In genomic region chr12:112115259-112116045, GRCh38 we compare ENCODE assay signal across 25 cellular contexts. TPM values are rescaled to one million over a fixed set of nuclear protein-coding genes. Genes with fewer than 3 reads are reported as not detected.
DNase-seq lines count a peak whose midpoint lies in the region; TF ChIP-seq lines count a peak whose summit lies in the region.
"Had no signal": no experiment of that assay in that cellular context is flagged by ENCODE, and none has a peak within 500 bp of the region (broad histone marks: within the 10 kb centered on the region; RNA-seq: fewer than 3 reads in every experiment).

No MANE protein-coding gene starts in this region.

- H3K9ac ChIP-seq in H9 (ENCODE audit: extremely low read depth, insufficient read length, low read length), result no peak overlapping the region
- H3K9ac ChIP-seq: parathyroid adenoma had no signal

- no peaks in the 10 kb centered on the region for H3K27me3 Mint-ChIP-seq in H9 (ENCODE audit: low read depth)
- no peaks in the 10 kb centered on the region for H3K27me3 Mint-ChIP-seq in nephron (ENCODE audit: low read depth)
- peaks cover 2% of the 10 kb centered on the region for H3K27me3 Mint-ChIP-seq in activated CD4-positive, alpha-beta T cell treated with anti-CD3 and anti-CD28 coated beads, Interleukin-2, amount 10 ng/mL, durations not matched to agents 24 days and 14 days
- H3K27me3 Mint-ChIP-seq: activated naive CD8-positive, alpha-beta T cell treated with anti-CD3 and anti-CD28 coated beads, Interleukin-2, amount 50 U/mL, for 24 hours had no signal

- no peak overlapping the region for H3K4me3 ChIP-seq in A673 (ENCODE audit: low read depth, low read length, poor library complexity, severe bottlenecking)
- no peak overlapping the region for H3K4me3 ChIP-seq in dorsolateral prefrontal cortex
- H3K4me3 ChIP-seq: mucosa of descending colon had no signal

- no peak overlapping the region for H4K91ac ChIP-seq in H9 (ENCODE audit: insufficient read length, low read depth, low read length)

- no peaks in the 10 kb centered on the region for H4K20me1 ChIP-seq in H9 (ENCODE audit: control insufficient read depth, insufficient read depth, insufficient read length)

- H3K79me1 ChIP-seq in H9 (ENCODE audit: insufficient read depth, low read depth, low read length, poor library complexity, severe bottlenecking), result no peaks in the 10 kb centered on the region

- H3K4me3 Mint-ChIP-seq in H9 (no peak overlapping the region), nephron (no peak overlapping the region)
- H3K4me3 Mint-ChIP-seq in activated CD4-positive, alpha-beta T cell treated with anti-CD3 and anti-CD28 coated beads, Interleukin-2, amount 10 ng/mL, durations not matched to agents 24 days and 14 days, result no peak overlapping the region
- H3K4me3 Mint-ChIP-seq: activated naive CD8-positive, alpha-beta T cell treated with anti-CD3 and anti-CD28 coated beads, Interleukin-2, amount 50 U/mL, for 24 hours; HFFc6; natural killer cell treated with Interleukin-12 subunit alpha and Interleukin-12 subunit beta and Interleukin-15 and Interleukin-18, amount 100 ng/mL, for 72 hours had no signal

- intact Hi-C loops in A673 (cut with micrococcal nuclease; ENCODE audit: unreplicated experiment) (no loop called here), dorsolateral prefrontal cortex (cut with DNase I) (loop anchor here (2.0 to 10.0 kb wide), 2 partner anchors 49 to 67 kb away; no protein-coding TSS in a partner anchor)
- intact Hi-C loops in activated CD4-positive, alpha-beta T cell treated with anti-CD3 and anti-CD28 coated beads, Interleukin-2, amount 10 ng/mL, durations not matched to agents 24 days and 14 days (cut with micrococcal nuclease), result no loop called here

- no peak overlapping the region for H2AK5ac ChIP-seq in H9 (ENCODE audit: insufficient read length, low read length)

- H3K4me1 ChIP-seq in A673 (ENCODE audit: insufficient read depth, low read length, poor library complexity, severe bottlenecking) (peaks cover 14% of the 10 kb centered on the region), H9 (ENCODE audit: insufficient read depth, low read length) (peaks cover 2% of the 10 kb centered on the region; the same call in 1 of the 2 replicates)
- H3K4me1 ChIP-seq: parathyroid adenoma had no signal

- H3K27ac ChIP-seq in A673 (ENCODE audit: low read depth, low read length, poor library complexity, severe bottlenecking) (peak overlapping the region; percentile 63), H9 (ENCODE audit: insufficient read length, low read depth, low read length) (no peak overlapping the region), dorsolateral prefrontal cortex (peak overlapping the region in 43 of 59 donors; percentile 81 to 98 (median 93))
- H3K27ac ChIP-seq: C4-2B, parathyroid adenoma had no signal

- no peak overlapping the region for H3T11ph ChIP-seq in H9 (ENCODE audit: low read length)

- no peak overlapping the region for H3K56ac ChIP-seq in H9 (ENCODE audit: insufficient read length, low read depth, low read length)

- H2BK15ac ChIP-seq in H9 (ENCODE audit: low read depth, low read length), result no peak overlapping the region

- H3K27me3 ChIP-seq in A673 (replicated peaks; ENCODE audit: insufficient read depth, low read depth, low read length, poor library complexity) (no peaks in the 10 kb centered on the region), H9 (ENCODE audit: insufficient read depth, low read length) (no peaks in the 10 kb centered on the region), dorsolateral prefrontal cortex (no peaks in the 10 kb centered on the region)
- H3K27me3 ChIP-seq: right atrium auricular region, spleen had no signal

- DNase-seq in A673 (ENCODE audit: low spot score) (no peak), H9 (no peak), dorsolateral prefrontal cortex (peak in 1 of 10 donors; percentile 18), NCI-H1105 (lab: John Stamatoyannopoulos, UW) (no peak), NCI-H1436 treated with DMSO at 0.1 percent for 48 hours (lab: John Stamatoyannopoulos, UW) (no peak), NCI-H187 (lab: John Stamatoyannopoulos, UW) (no peak)
- no peak for DNase-seq in activated CD4-positive, alpha-beta T cell treated with anti-CD3 and anti-CD28 coated beads, Interleukin-2, amount 10 ng/mL, durations not matched to agents 24 days and 14 days
- DNase-seq: activated CD4-positive, CD25-positive, alpha-beta regulatory T cell treated with anti-CD3 and anti-CD28 coated beads, Interleukin-2, amount 50 U/mL, for 72 hours; activated naive CD8-positive, alpha-beta T cell treated with anti-CD3 and anti-CD28 coated beads, Interleukin-2, amount 50 U/mL, for 24 hours; activated T-cell treated with anti-CD3 and anti-CD28 coated beads, Interleukin-2, amount 50 U/mL, for 1 hour; glutamatergic neuron; HFFc6; kidney; lower lobe of right lung; mucosa of descending colon; NCI-H2029 treated with DMSO at 0.1 percent for 48 hours; NCI-H2227 treated with DMSO at 0.1 percent for 48 hours; NCI-H526 treated with DMSO at 0.1 percent for 48 hours; spleen; T-helper 1 cell had no signal

- no peak overlapping the region for H3K18ac ChIP-seq in H9 (ENCODE audit: insufficient read length, low read depth, low read length)

- H3K4ac ChIP-seq in H9 (ENCODE audit: low read depth, low read length), result no peak overlapping the region

- H3K9me3 Mint-ChIP-seq in H9 (no peaks in the 10 kb centered on the region), nephron (no peaks in the 10 kb centered on the region)
- no peaks in the 10 kb centered on the region for H3K9me3 Mint-ChIP-seq in activated CD4-positive, alpha-beta T cell treated with anti-CD3 and anti-CD28 coated beads, Interleukin-2, amount 10 ng/mL, durations not matched to agents 24 days and 14 days
- H3K9me3 Mint-ChIP-seq: activated naive CD8-positive, alpha-beta T cell treated with anti-CD3 and anti-CD28 coated beads, Interleukin-2, amount 50 U/mL, for 24 hours; HFFc6; natural killer cell treated with Interleukin-12 subunit alpha and Interleukin-12 subunit beta and Interleukin-15 and Interleukin-18, amount 100 ng/mL, for 72 hours had no signal

- H2AFZ ChIP-seq in H9 (ENCODE audit: low read length), result no peak overlapping the region

- no peak overlapping the region for H2BK12ac ChIP-seq in H9 (ENCODE audit: insufficient read length, low read depth, low read length)

- H2BK20ac ChIP-seq in H9 (ENCODE audit: low read depth, low read length, poor library complexity, severe bottlenecking), result no peak overlapping the region

- POLR2A ChIA-PET in A673 (lab: Charles Lee; ENCODE audit: low non-redundant PET), result no interaction called here

- no peak overlapping the region for H2BK5ac ChIP-seq in H9 (ENCODE audit: insufficient read length, low read length)

- no peak overlapping the region for H3K14ac ChIP-seq in H9 (ENCODE audit: insufficient read depth, low read length)

- no peak overlapping the region for H3K4me2 ChIP-seq in H9 (ENCODE audit: insufficient read depth, insufficient read length, low read length)

- no peak overlapping the region for H2BK120ac ChIP-seq in H9 (ENCODE audit: low read depth, low read length, poor library complexity, severe bottlenecking)

- H3K23ac ChIP-seq in H9 (ENCODE audit: insufficient read length, low read depth, low read length), result no peak overlapping the region

- no peaks in the 10 kb centered on the region for H3K79me2 ChIP-seq in H9 (ENCODE audit: insufficient read depth, low read length)
- H3K79me2 ChIP-seq: parathyroid adenoma had no signal

- CTCF ChIA-PET in A673 (lab: Charles Lee), result no interaction called here

- no peak overlapping the region for H4K8ac ChIP-seq in H9 (replicated peaks; ENCODE audit: insufficient read length, low read depth, low read length)

- no peaks in the 10 kb centered on the region for H3K23me2 ChIP-seq in H9 (ENCODE audit: insufficient read length, low read depth, low read length, poor library complexity, severe bottlenecking)

- H4K5ac ChIP-seq in H9 (ENCODE audit: insufficient read length, low read depth, low read length), result no peak overlapping the region

- WGBS in H9 (ENCODE audit: extremely low coverage, insufficient read length, low lambda C conversion rate), result no CpG with 5 or more reads among the region's 6 CpGs

- H3K27ac Mint-ChIP-seq in H9 (peak overlapping the region in 2 of 3 experiments; percentile 51 to 72; a peak in 1 of 7 replicates), nephron (peak overlapping the region; percentile 31 to 92 (median 74))
- H3K27ac Mint-ChIP-seq in activated CD4-positive, alpha-beta T cell treated with anti-CD3 and anti-CD28 coated beads, Interleukin-2, amount 10 ng/mL, durations not matched to agents 24 days and 14 days, result no peak overlapping the region
- H3K27ac Mint-ChIP-seq: activated naive CD8-positive, alpha-beta T cell treated with anti-CD3 and anti-CD28 coated beads, Interleukin-2, amount 50 U/mL, for 24 hours had no signal

- no TSS peak for BruUV-seq in A673 (replicated peaks; lab: Mats Ljungman, UMichigan)

- H3K36me3 ChIP-seq in A673 (ENCODE audit: insufficient read depth, low read length, poor library complexity, severe bottlenecking), result no peaks in the 10 kb centered on the region
- H3K36me3 ChIP-seq: lower lobe of right lung, right atrium auricular region, spleen had no signal

- H3K4me1 Mint-ChIP-seq in H9, result peaks cover 22 to 25% of the 10 kb centered on the region in 2 experiments
- H3K4me1 Mint-ChIP-seq in nephron, result peaks cover 19% of the 10 kb centered on the region
- H3K4me1 Mint-ChIP-seq in activated CD4-positive, alpha-beta T cell treated with anti-CD3 and anti-CD28 coated beads, Interleukin-2, amount 10 ng/mL, durations not matched to agents 24 days and 14 days, result peaks cover 14% of the 10 kb centered on the region

- no peak for TF ChIP-seq CTCF in A673 (conservative IDR thresholded peaks at IDR 0.05; ENCODE audit: low read depth, low read length)
- no peak for TF ChIP-seq CTCF in H9 (conservative IDR thresholded peaks at IDR 0.05)
- TF ChIP-seq CTCF in dorsolateral prefrontal cortex (IDR thresholded peaks at IDR 0.05 in 54 of 56, conservative IDR thresholded peaks at IDR 0.05 in 2 of 56; ENCODE audit: low read depth in 1 of 56, partially characterized antibody in 56 of 56), result no peak
- TF ChIP-seq CTCF in nephron (IDR thresholded peaks at IDR 0.05; ENCODE audit: unreplicated experiment in 3 of 3), result no peak

- no peaks in the 10 kb centered on the region for H3K36me3 Mint-ChIP-seq in H9 (ENCODE audit: insufficient read depth in 1 of 3, low read depth in 3 of 3)
- no peaks in the 10 kb centered on the region for H3K36me3 Mint-ChIP-seq in nephron (ENCODE audit: low read depth)
- H3K36me3 Mint-ChIP-seq in activated CD4-positive, alpha-beta T cell treated with anti-CD3 and anti-CD28 coated beads, Interleukin-2, amount 10 ng/mL, durations not matched to agents 24 days and 14 days (ENCODE audit: low read depth), result no peaks in the 10 kb centered on the region
- H3K36me3 Mint-ChIP-seq: natural killer cell treated with Interleukin-12 subunit alpha and Interleukin-12 subunit beta and Interleukin-15 and Interleukin-18, amount 100 ng/mL, for 72 hours had no signal

- no peaks in the 10 kb centered on the region for H3K9me3 ChIP-seq in A673 (ENCODE audit: low read depth, low read length, poor library complexity, severe bottlenecking)
- H3K9me3 ChIP-seq in H9 (ENCODE audit: control insufficient read depth, low read depth, low read length), result no peaks in the 10 kb centered on the region
- H3K9me3 ChIP-seq: lower lobe of right lung, mucosa of descending colon, right atrium auricular region, spleen had no signal

RNA-seq across cellular contexts. Expression of gene NAA25, which starts 6.9 kb away (rescaled TPM):
- total RNA-seq in A673 (2021), result 67.4 and 70.5 TPM in 2 replicates
- 54.3 and 57.1 TPM in 2 replicates for total RNA-seq in H9 (2021)
- 10 to 100 TPM; 24.6 to 79.2 (median 44.6) TPM for total RNA-seq in dorsolateral prefrontal cortex
- 60.0 and 62.1 TPM in 2 replicates for total RNA-seq in activated CD4-positive, alpha-beta T cell treated with anti-CD3 and anti-CD28 coated beads, Interleukin-2, amount 10 ng/mL, durations not matched to agents 24 days and 14 days

RNA-seq across cellular contexts. Expression of gene TRAFD1, which starts 9.9 kb away (rescaled TPM):
- total RNA-seq in A673 (2021) (35.2 and 37.8 TPM in 2 replicates), H9 (2021) (32.0 and 32.9 TPM in 2 replicates), dorsolateral prefrontal cortex (10 to 100 TPM; 15.1 to 47.9 (median 24.8) TPM)
- 45.6 and 48.3 TPM in 2 replicates for total RNA-seq in activated CD4-positive, alpha-beta T cell treated with anti-CD3 and anti-CD28 coated beads, Interleukin-2, amount 10 ng/mL, durations not matched to agents 24 days and 14 days

Comparison
In these comparisons a context has a peak if more than half of its experiments do, and no peak if none do; other contexts are left out.
1. intact Hi-C loops: an anchor here in dorsolateral prefrontal cortex (2.0 to 10.0 kb wide); none called in A673 and activated CD4-positive, alpha-beta T cell treated with anti-CD3 and anti-CD28 coated beads, Interleukin-2, amount 10 ng/mL, durations not matched to agents 24 days and 14 days.